In the genomic region with DNA sequence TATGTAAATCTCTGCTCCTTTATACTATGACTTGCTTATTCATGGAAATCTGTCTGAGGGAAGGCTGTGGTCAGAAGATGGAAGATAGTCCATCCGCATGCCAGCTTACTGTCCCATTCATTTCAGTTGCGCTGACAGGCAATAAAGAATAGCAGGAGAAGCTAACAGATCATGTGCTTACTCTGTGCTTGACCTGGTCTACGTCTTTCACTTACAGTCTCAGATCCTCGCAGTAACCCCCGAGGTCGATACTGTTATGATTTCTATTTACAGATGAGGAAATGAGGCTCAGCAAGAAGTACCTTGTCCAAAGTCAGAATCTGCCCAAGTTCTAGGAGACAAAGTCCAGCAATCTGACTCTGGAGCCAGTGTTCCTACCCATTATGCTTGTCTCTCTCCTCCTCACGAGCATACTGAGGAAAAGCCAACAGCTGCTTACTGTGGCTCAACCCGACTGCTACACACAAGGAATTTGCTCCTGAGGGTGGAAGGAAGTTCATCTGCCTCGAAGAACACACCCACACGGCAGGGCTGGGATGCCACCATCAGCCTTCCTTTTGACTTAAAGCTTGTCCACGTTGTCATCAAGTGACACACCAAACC, we compare ENCODE assay signal across 13 cellular contexts.
DNase-seq lines count a peak whose midpoint lies in the region; ATAC-seq and TF ChIP-seq lines count a peak whose summit lies in the region.
"Had no signal": no experiment of that assay in that cellular context is flagged by ENCODE, and none has a peak within 500 bp of the region (broad histone marks: within the 10 kb centered on the region; RNA-seq: fewer than 3 reads in every experiment).

No MANE protein-coding gene starts in this region.

- H3K4me1 ChIP-seq in mucosa of descending colon (ENCODE audit: low read depth): no peaks in the 10 kb centered on the region

- ATAC-seq in mucosa of descending colon: peak; percentile 86
- ATAC-seq: effector memory CD8-positive, alpha-beta T cell had no signal

- no peaks in the 10 kb centered on the region for H3K27me3 ChIP-seq in MG63
- H3K27me3 ChIP-seq: upper lobe of left lung had no signal

- H3K36me3 ChIP-seq in MG63: no peaks in the 10 kb centered on the region
- H3K36me3 ChIP-seq in mucosa of descending colon (ENCODE audit: low read depth): no peaks in the 10 kb centered on the region
- H3K36me3 ChIP-seq: upper lobe of left lung had no signal

- no peak overlapping the region for H3K27ac Mint-ChIP-seq in T-helper 2 cell treated with Interferon-gamma antibody and Interleukin-4, amounts not matched to agents 5 μg/mL and 100 μg/mL, for 36 hours
- H3K27ac Mint-ChIP-seq: effector memory CD8-positive, alpha-beta T cell had no signal

- H3K9me3 Mint-ChIP-seq in T-helper 2 cell treated with Interferon-gamma antibody and Interleukin-4, amounts not matched to agents 5 μg/mL and 100 μg/mL, for 36 hours: no peaks in the 10 kb centered on the region
- H3K9me3 Mint-ChIP-seq: effector memory CD8-positive, alpha-beta T cell had no signal

- TF ChIP-seq CTCF in coronary artery (IDR thresholded peaks at IDR 0.05) (no peak), mucosa of descending colon (IDR thresholded peaks at IDR 0.05) (no peak)

- H3K4me3 Mint-ChIP-seq in T-helper 2 cell treated with Interferon-gamma antibody and Interleukin-4, amounts not matched to agents 5 μg/mL and 100 μg/mL, for 36 hours: no peak overlapping the region
- H3K4me3 Mint-ChIP-seq: effector memory CD8-positive, alpha-beta T cell had no signal

- H3K4me3 ChIP-seq in MG63 (peak overlapping the region; percentile 30), coronary artery (peak overlapping the region; percentile 48), mucosa of descending colon (no peak overlapping the region)
- H3K4me3 ChIP-seq: upper lobe of left lung had no signal

- H3K36me3 Mint-ChIP-seq in T-helper 2 cell treated with Interferon-gamma antibody and Interleukin-4, amounts not matched to agents 5 μg/mL and 100 μg/mL, for 36 hours (ENCODE audit: low read depth): no peaks in the 10 kb centered on the region

- H3K9me3 ChIP-seq in MG63: no peaks in the 10 kb centered on the region
- H3K9me3 ChIP-seq in mucosa of descending colon: no peaks in the 10 kb centered on the region
- H3K9me3 ChIP-seq: upper lobe of left lung had no signal

- H3K27ac ChIP-seq in coronary artery: peak overlapping the region; percentile 52 to 59

- peaks cover 20% of the 10 kb centered on the region for H3K27me3 Mint-ChIP-seq in T-helper 2 cell treated with Interferon-gamma antibody and Interleukin-4, amounts not matched to agents 5 μg/mL and 100 μg/mL, for 36 hours (ENCODE audit: low read depth)

- intact Hi-C loops in mucosa of descending colon (cut with DNase I, micrococcal nuclease): no loop called here

- no peaks in the 10 kb centered on the region for H3K4me1 Mint-ChIP-seq in T-helper 2 cell treated with Interferon-gamma antibody and Interleukin-4, amounts not matched to agents 5 μg/mL and 100 μg/mL, for 36 hours (ENCODE audit: low read depth)

- DNase-seq in AG08395 (ENCODE audit: low spot score): peak; percentile 37
- DNase-seq in MG63: peak; percentile 72
- no peak for DNase-seq in coronary artery (ENCODE audit: low spot score)
- no peak for DNase-seq in mucosa of descending colon
- DNase-seq in RKO (ENCODE audit: low spot score): no peak
- DNase-seq in NCI-H345 (lab: John Stamatoyannopoulos, UW): no peak
- no peak for DNase-seq in T-helper 2 cell treated with Interferon-gamma antibody and Interleukin-4, amounts not matched to agents 5 μg/mL and 100 μg/mL, for 36 hours (ENCODE audit: low spot score)
- DNase-seq in GOT3 (lab: John Stamatoyannopoulos, UW): no peak
- DNase-seq: activated CD8-positive, alpha-beta memory T cell treated with anti-CD3 and anti-CD28 coated beads, Interleukin-2, amount 50 U/mL, for 4 hours; amygdala; effector memory CD8-positive, alpha-beta T cell; hypothalamus; upper lobe of left lung had no signal

Comparison
In these comparisons a context has a peak if more than half of its experiments do, and no peak if none do; other contexts are left out.
1. DNase-seq: peak in AG08395 (single experiment) and MG63 (single experiment); none in coronary artery (single experiment), mucosa of descending colon (0 of 3), RKO (single experiment), NCI-H345 (single experiment), T-helper 2 cell treated with Interferon-gamma antibody and Interleukin-4, amounts not matched to agents 5 μg/mL and 100 μg/mL, for 36 hours (single experiment) and GOT3 (single experiment).